ENCODE assay signal across 8 cellular contexts in the genomic region with DNA sequence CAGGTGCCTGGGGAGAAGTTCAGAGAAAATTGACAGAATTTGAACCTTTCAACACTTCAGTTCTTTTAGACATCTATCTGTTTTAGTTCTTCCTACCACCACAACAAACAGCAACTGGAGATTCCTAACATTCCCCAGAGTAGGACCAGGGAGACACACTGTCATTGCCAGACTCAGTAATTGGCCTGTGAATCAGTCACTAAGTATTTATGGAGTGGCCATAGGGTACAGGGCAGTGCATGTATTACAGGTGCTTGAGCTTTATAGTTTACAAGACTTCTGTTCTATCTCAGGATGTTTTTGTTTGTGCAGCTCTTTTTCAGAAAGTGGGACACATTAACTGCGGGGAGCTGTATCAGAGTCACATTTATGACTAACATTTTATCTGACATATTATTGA. TPM values are rescaled to one million over a fixed set of nuclear protein-coding genes. Genes with fewer than 3 reads are reported as not detected.
DNase-seq lines count a peak whose midpoint lies in the region; ATAC-seq and TF ChIP-seq lines count a peak whose summit lies in the region.

No MANE protein-coding gene starts in this region.

- H3K27ac ChIP-seq in GM23248 (no peak overlapping the region), OCI-LY3 (ENCODE audit: low read length) (no peak overlapping the region), psoas muscle (no peak overlapping the region)

- H3K79me2 ChIP-seq in GM23248 (ENCODE audit: insufficient read depth) (no peaks in the 10 kb centered on the region), OCI-LY3 (ENCODE audit: low read length) (peaks cover 8% of the 10 kb centered on the region; the same call in 1 of the 2 replicates)

- H2AFZ ChIP-seq in GM23248 = peak overlapping the region; percentile 99; the same call in 1 of the 2 replicates
- no peak overlapping the region for H2AFZ ChIP-seq in OCI-LY3 (ENCODE audit: low read depth, low read length)

- ATAC-seq in psoas muscle = peak in 3 of 4 donors; percentile 37 to 49 (median 42)
- no peak for ATAC-seq in GM18498 (IDR thresholded peaks at IDR 0.05; ENCODE audit: unreplicated experiment)
- ATAC-seq in HG02623 (IDR thresholded peaks at IDR 0.05; ENCODE audit: unreplicated experiment) = no peak
- no peak for ATAC-seq in HG02885 (IDR thresholded peaks at IDR 0.05; ENCODE audit: poor library complexity, unreplicated experiment)

- intact Hi-C loops in psoas muscle (cut with DNase I) = loop anchor here (2.0 to 5.0 kb wide), 6 partner anchors 63 to 222 kb away; a partner anchor contains a TSS

- peaks cover 16% of the 10 kb centered on the region; the same call in 1 of the 2 replicates for H3F3A ChIP-seq in GM23248 (ENCODE audit: insufficient read depth)

- WGBS in GM23248 (ENCODE audit: low coverage in 1 of 2, low lambda C conversion rate in 2 of 2, missing lambda C conversion rate in 2 of 2), 2 experiments = 80 to 94% methylated on average over 1 of the region's 1 CpG
- WGBS in psoas muscle, 3 donors = 72 to 85% (median 80%) methylated on average over 1 of the region's 1 CpG

- H3K4me2 ChIP-seq in GM23248 (ENCODE audit: unreplicated experiment) (peak overlapping the region; percentile 96), OCI-LY3 (ENCODE audit: low read length) (peak overlapping the region; percentile 96)

- H3K9me2 ChIP-seq in GM23248 (ENCODE audit: insufficient read depth) = no peaks in the 10 kb centered on the region

- in situ Hi-C loops in GM23248 (cut with MboI) = no loop called here

- H3K36me3 ChIP-seq in GM23248 (ENCODE audit: low read depth) = no peaks in the 10 kb centered on the region
- peaks cover 8% of the 10 kb centered on the region for H3K36me3 ChIP-seq in OCI-LY3 (replicated peaks; ENCODE audit: low read depth, low read length)
- H3K36me3 ChIP-seq in psoas muscle (ENCODE audit: insufficient read depth in 1 of 2, low read depth in 1 of 2) = peaks cover 0 to 3% of the 10 kb centered on the region in 2 donors

- H4K20me1 ChIP-seq in GM23248 (ENCODE audit: insufficient read depth) (no peaks in the 10 kb centered on the region), OCI-LY3 (ENCODE audit: insufficient read depth, low read length) (peaks cover 6% of the 10 kb centered on the region)

- TF ChIP-seq CTCF in OCI-LY3 (IDR thresholded peaks at IDR 0.05; ENCODE audit: low read depth, low read length) (no peak), epithelial cell of esophagus (IDR thresholded peaks at IDR 0.05; ENCODE audit: insufficient read depth, low read depth, low read length, missing control alignments) (no peak), psoas muscle (IDR thresholded peaks at IDR 0.05) (no peak)

- peak overlapping the region; percentile 92 for H3K4me3 ChIP-seq in GM23248
- H3K4me3 ChIP-seq in OCI-LY3 (ENCODE audit: low read length) = peak overlapping the region; percentile 96
- no peak overlapping the region for H3K4me3 ChIP-seq in epithelial cell of esophagus (ENCODE audit: low read length)
- H3K4me3 ChIP-seq in psoas muscle = peak overlapping the region; percentile 95

- DNase-seq in GM23248 = peak; percentile 68
- peak; percentile 53 for DNase-seq in epithelial cell of esophagus (ENCODE audit: low read depth)
- DNase-seq in psoas muscle = no peak
- DNase-seq in cerebellum (ENCODE audit: low spot score) = no peak

- H3K27me3 ChIP-seq in GM23248 (replicated peaks; ENCODE audit: insufficient read depth) = no peaks in the 10 kb centered on the region
- no peaks in the 10 kb centered on the region for H3K27me3 ChIP-seq in OCI-LY3 (ENCODE audit: low read depth, low read length)
- H3K27me3 ChIP-seq in psoas muscle (ENCODE audit: insufficient read depth in 3 of 3, low read length in 2 of 3) = no peaks in the 10 kb centered on the region

- peaks cover 9% of the 10 kb centered on the region for H3K4me1 ChIP-seq in GM23248 (ENCODE audit: insufficient read depth)
- peaks cover 20% of the 10 kb centered on the region for H3K4me1 ChIP-seq in OCI-LY3 (ENCODE audit: low read length)
- H3K4me1 ChIP-seq in psoas muscle = peaks cover 21% of the 10 kb centered on the region

- H3K9ac ChIP-seq in GM23248 (no peak overlapping the region), OCI-LY3 (ENCODE audit: low read length) (no peak overlapping the region)

- H3K9me3 ChIP-seq in GM23248 (ENCODE audit: low read depth) (no peaks in the 10 kb centered on the region), OCI-LY3 (ENCODE audit: insufficient read depth, low read length) (no peaks in the 10 kb centered on the region), psoas muscle (no peaks in the 10 kb centered on the region)

RNA-seq across cellular contexts. Expression of a gene that starts 1.7 kb away (rescaled TPM):
- 1.5 and 5.6 TPM in 2 replicates for total RNA-seq in GM23248 (2014; rRNA removed; shearing (Covaris generic))
- polyA plus RNA-seq in GM23248 (2016; fragmentation: Nextera tagmentation; extraction: Ambion mirVana) (1.5 and 1.8 TPM in 2 replicates), psoas muscle (1 to 10 TPM in 2 of 3 donors, under 1 TPM in 1; 0.44 to 1.3 (median 1.2) TPM)
- total RNA-seq in psoas muscle (1 to 10 TPM; 2.3 to 5.5 (median 2.9) TPM), cerebellum (11.4 TPM)

Comparison
In these comparisons a context has a peak if more than half of its experiments do, and no peak if none do; other contexts are left out.
1. DNase-seq: peak in GM23248 (single experiment) and epithelial cell of esophagus (single experiment); none in psoas muscle (0 of 2) and cerebellum (single experiment).
2. ATAC-seq: peak in psoas muscle (3 of 4); none in GM18498 (single experiment), HG02623 (single experiment) and HG02885 (single experiment).